ENCODE assay signal across 10 cellular contexts in genomic region chr6:127570739-127571389, GRCh38. TPM values are rescaled to one million over a fixed set of nuclear protein-coding genes. Genes with fewer than 3 reads are reported as not detected.
A peak's percentile ranks its signal among the peaks of the same experiment; 100 is the strongest.
DNase-seq lines count a peak whose midpoint lies in the region; ATAC-seq and TF ChIP-seq lines count a peak whose summit lies in the region.
"Had no signal": no experiment of that assay in that cellular context is flagged by ENCODE, and none has a peak within 500 bp of the region (broad histone marks: within the 10 kb centered on the region; RNA-seq: fewer than 3 reads in every experiment).

No MANE protein-coding gene starts in this region.

- H3K4me1 Mint-ChIP-seq in natural killer cell treated with Interleukin-12 subunit alpha and Interleukin-12 subunit beta and Interleukin-15 and Interleukin-18, amount 100 ng/mL, for 72 hours (ENCODE audit: low read depth in 2 of 2) = peaks cover 0 to 11% of the 10 kb centered on the region in 2 donors
- no peaks in the 10 kb centered on the region for H3K4me1 Mint-ChIP-seq in natural killer cell

- intact Hi-C loops in natural killer cell (cut with micrococcal nuclease) (no loop called here), thyroid gland (cut with DNase I) (no loop called here)

- no peak for DNase-seq in natural killer cell treated with Interleukin-12 subunit alpha and Interleukin-12 subunit beta and Interleukin-15 and Interleukin-18, amount 100 ng/mL, for 72 hours (ENCODE audit: low spot score)
- DNase-seq in natural killer cell = no peak
- peak; percentile 60 for DNase-seq in NCI-H69 (lab: John Stamatoyannopoulos, UW)
- no peak for DNase-seq in thyroid gland
- no peak for DNase-seq in stimulated activated CD4-positive, alpha-beta T cell treated with anti-CD3 and anti-CD28 coated beads, Interleukin-12 subunit alpha, Interleukin-12 subunit beta, amount 100 ng/mL, for 4 hours
- no peak for DNase-seq in AML-193 (lab: John Stamatoyannopoulos, UW)
- DNase-seq in putamen (ENCODE audit: low spot score) = no peak
- DNase-seq: kidney, posterior cingulate gyrus had no signal

- no peaks in the 10 kb centered on the region for H3K9me3 ChIP-seq in thyroid gland

- TF ChIP-seq CTCF in natural killer cell (IDR thresholded peaks at IDR 0.05) (no peak), thyroid gland (IDR thresholded peaks at IDR 0.05) (no peak)

- H3K36me3 Mint-ChIP-seq in natural killer cell treated with Interleukin-12 subunit alpha and Interleukin-12 subunit beta and Interleukin-15 and Interleukin-18, amount 100 ng/mL, for 72 hours = no peaks in the 10 kb centered on the region
- no peaks in the 10 kb centered on the region for H3K36me3 Mint-ChIP-seq in natural killer cell

- no peaks in the 10 kb centered on the region for H3K27me3 Mint-ChIP-seq in natural killer cell treated with Interleukin-12 subunit alpha and Interleukin-12 subunit beta and Interleukin-15 and Interleukin-18, amount 100 ng/mL, for 72 hours
- no peaks in the 10 kb centered on the region for H3K27me3 Mint-ChIP-seq in natural killer cell (ENCODE audit: low read depth in 2 of 2)

- H3K9me3 Mint-ChIP-seq in natural killer cell treated with Interleukin-12 subunit alpha and Interleukin-12 subunit beta and Interleukin-15 and Interleukin-18, amount 100 ng/mL, for 72 hours = no peaks in the 10 kb centered on the region
- H3K9me3 Mint-ChIP-seq in natural killer cell = no peaks in the 10 kb centered on the region

- no peak overlapping the region for H3K4me3 ChIP-seq in thyroid gland (replicated peaks in 1 of 3)

- no peaks in the 10 kb centered on the region for H3K27me3 ChIP-seq in thyroid gland

- H3K27ac Mint-ChIP-seq in natural killer cell treated with Interleukin-12 subunit alpha and Interleukin-12 subunit beta and Interleukin-15 and Interleukin-18, amount 100 ng/mL, for 72 hours = no peak overlapping the region
- no peak overlapping the region for H3K27ac Mint-ChIP-seq in natural killer cell

- H3K27ac ChIP-seq in thyroid gland = peak overlapping the region in 2 of 3 donors; percentile 37 to 59

- no peaks in the 10 kb centered on the region for H3K36me3 ChIP-seq in thyroid gland

- 86 to 93% methylated on average over 1 of the region's 1 CpG for WGBS in thyroid gland, 2 donors

- no peak for TF ChIP-seq POLR2A in thyroid gland (IDR thresholded peaks at IDR 0.05)

- H3K4me3 Mint-ChIP-seq in natural killer cell treated with Interleukin-12 subunit alpha and Interleukin-12 subunit beta and Interleukin-15 and Interleukin-18, amount 100 ng/mL, for 72 hours = peak overlapping the region; percentile 32
- H3K4me3 Mint-ChIP-seq in natural killer cell = no peak overlapping the region

- peaks cover 9% of the 10 kb centered on the region in 2 donors for H3K4me1 ChIP-seq in thyroid gland

- peak in 1 of 2 donors; percentile 63 for ATAC-seq in natural killer cell treated with Interleukin-12 subunit alpha and Interleukin-12 subunit beta and Interleukin-15 and Interleukin-18, amount 100 ng/mL, for 72 hours
- ATAC-seq in natural killer cell = no peak
- ATAC-seq in HG02763 (IDR thresholded peaks at IDR 0.05; ENCODE audit: unreplicated experiment) = peak; percentile 86

RNA-seq across cellular contexts. Expression of gene C6orf58, which starts 6.1 kb away (rescaled TPM):
- not detected for total RNA-seq in natural killer cell treated with Interleukin-12 subunit alpha and Interleukin-12 subunit beta and Interleukin-15 and Interleukin-18, amount 100 ng/mL, for 72 hours
- not detected for total RNA-seq in natural killer cell
- not detected for total RNA-seq in thyroid gland
- total RNA-seq: kidney had no signal
